15 cellular contexts compared by ENCODE assay signal in the genomic region with DNA sequence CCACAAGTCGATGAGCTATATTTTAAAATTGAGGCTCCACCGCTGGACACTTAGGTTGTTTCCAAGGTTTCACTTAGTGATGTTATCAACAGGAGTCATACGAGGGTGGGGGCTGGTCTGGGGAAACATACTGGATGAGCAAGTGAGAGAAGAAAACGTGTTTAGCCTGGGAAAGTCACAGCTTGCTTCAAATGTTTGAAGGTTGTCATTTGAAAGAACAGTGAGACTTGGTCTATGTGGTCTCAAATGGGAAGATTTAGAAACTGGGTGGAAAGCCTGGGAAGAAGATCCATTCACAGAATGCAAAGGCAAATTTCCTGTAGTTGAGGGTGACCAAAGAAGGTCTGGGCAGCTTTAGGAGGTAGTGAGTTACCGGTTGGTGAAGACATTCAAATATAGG. TPM values are rescaled to one million over a fixed set of nuclear protein-coding genes. Genes with fewer than 3 reads are reported as not detected.
DNase-seq lines count a peak whose midpoint lies in the region; ATAC-seq and TF ChIP-seq lines count a peak whose summit lies in the region.
"Had no signal": no experiment of that assay in that cellular context is flagged by ENCODE, and none has a peak within 500 bp of the region (broad histone marks: within the 10 kb centered on the region; RNA-seq: fewer than 3 reads in every experiment).

No MANE protein-coding gene starts in this region.

- H3K27me3 Mint-ChIP-seq in endodermal cell (ENCODE audit: insufficient read depth), result no peaks in the 10 kb centered on the region

- H3K36me3 Mint-ChIP-seq in endodermal cell (ENCODE audit: low read depth), result no peaks in the 10 kb centered on the region
- H3K36me3 Mint-ChIP-seq: CD4-positive, alpha-beta memory T cell had no signal

- H3K79me2 ChIP-seq in Loucy (ENCODE audit: insufficient read depth, low read length), result no peaks in the 10 kb centered on the region

- TF ChIP-seq EP300 in transverse colon (IDR thresholded peaks at IDR 0.05; ENCODE audit: low read depth), result no peak

- 90 to 91% methylated on average over 5 of the region's 5 CpGs for WGBS in endodermal cell (ENCODE audit: insufficient coverage in 1 of 2, insufficient read length in 1 of 2), 2 experiments
- 74 to 81% methylated on average over 5 of the region's 5 CpGs for WGBS in transverse colon (ENCODE audit: low coverage in 1 of 2), 2 donors

- H3K4me1 ChIP-seq in Loucy (ENCODE audit: insufficient read depth, low read length, poor library complexity, severe bottlenecking) (peaks cover 56% of the 10 kb centered on the region), foreskin keratinocyte (peaks cover 23% of the 10 kb centered on the region), endodermal cell (ENCODE audit: control insufficient read depth, insufficient read depth, low read length) (no peaks in the 10 kb centered on the region), transverse colon (no peaks in the 10 kb centered on the region)
- H3K4me1 ChIP-seq: A549, BE2C had no signal

- peak overlapping the region; percentile 59 for H3K27ac ChIP-seq in foreskin keratinocyte
- H3K27ac ChIP-seq in endodermal cell (ENCODE audit: low read depth, low read length), result no peak overlapping the region
- no peak overlapping the region for H3K27ac ChIP-seq in transverse colon
- H3K27ac ChIP-seq: A549, C4-2B had no signal

- H2AFZ ChIP-seq in Loucy (ENCODE audit: low read length), result no peak overlapping the region

- intact Hi-C loops in transverse colon (cut with DNase I; ENCODE audit: low total_unique reads), result no loop called here

- H3F3A ChIP-seq in Loucy (ENCODE audit: low read depth), result peaks cover 18% of the 10 kb centered on the region; the same call in 1 of the 2 replicates

- H3K4me3 ChIP-seq in Loucy (ENCODE audit: low read length, poor library complexity, severe bottlenecking) (no peak overlapping the region), endodermal cell (ENCODE audit: low read length) (no peak overlapping the region), transverse colon (no peak overlapping the region)
- H3K4me3 ChIP-seq: A549, GM12878 had no signal

- DNase-seq in OCI-M1 (lab: John Stamatoyannopoulos, UW) (peak; percentile 44), dermis blood vessel endothelial cell (peak; percentile 39), foreskin keratinocyte (no peak), endodermal cell (no peak), NCI-H1930 (lab: John Stamatoyannopoulos, UW) (no peak), transverse colon (no peak)
- DNase-seq: BE2C; CD4-positive, alpha-beta memory T cell; HCEC 1CT; HFFc6 had no signal

- in situ Hi-C loops in transverse colon (cut with MboI; ENCODE audit: low pct_ligation_motif_present in 1 of 4, low pct_unique_long_range_greater_than_20kb in 1 of 4, low sequenced_read_pairs in 3 of 4), result loop anchor here in 2 of 4 donors (10.0 kb wide), 1 partner anchor 82 kb away; no protein-coding TSS in a partner anchor

- no peaks in the 10 kb centered on the region for H4K20me1 ChIP-seq in Loucy (ENCODE audit: insufficient read depth, low read length, poor library complexity, severe bottlenecking)

- TF ChIP-seq CTCF in Loucy (conservative IDR thresholded peaks at IDR 0.05; ENCODE audit: low read length), result no peak
- no peak for TF ChIP-seq CTCF in foreskin keratinocyte (conservative IDR thresholded peaks at IDR 0.05)
- TF ChIP-seq CTCF in endodermal cell (conservative IDR thresholded peaks at IDR 0.05), result no peak
- no peak for TF ChIP-seq CTCF in transverse colon (IDR thresholded peaks at IDR 0.05)

- H3K27ac Mint-ChIP-seq in endodermal cell, result no peak overlapping the region
- H3K27ac Mint-ChIP-seq: CD4-positive, alpha-beta memory T cell; HFFc6 had no signal

- H3K9me2 ChIP-seq in Loucy (replicated peaks; ENCODE audit: low read depth, low read length), result no peaks in the 10 kb centered on the region

- peaks cover under 1% of the 10 kb centered on the region for H3K9me3 Mint-ChIP-seq in endodermal cell

- H3K4me3 Mint-ChIP-seq in endodermal cell, result no peak overlapping the region
- H3K4me3 Mint-ChIP-seq: CD4-positive, alpha-beta memory T cell; HFFc6 had no signal

- H3K9me3 ChIP-seq in Loucy (ENCODE audit: insufficient read depth, low read depth, low read length) (no peaks in the 10 kb centered on the region), endodermal cell (ENCODE audit: control insufficient read depth, low read length) (no peaks in the 10 kb centered on the region), transverse colon (no peaks in the 10 kb centered on the region)
- H3K9me3 ChIP-seq: BE2C had no signal

- ATAC-seq in foreskin keratinocyte (no peak), esophagus mucosa (no peak)
- ATAC-seq: A549, GM12878 had no signal

- H3K9ac ChIP-seq in Loucy (ENCODE audit: low read depth, low read length, poor library complexity, severe bottlenecking) (peak overlapping the region; percentile 78), endodermal cell (ENCODE audit: extremely low read depth, low read length, poor library complexity, severe bottlenecking) (no peak overlapping the region)

- H3K4me1 Mint-ChIP-seq in endodermal cell, result no peaks in the 10 kb centered on the region
- H3K4me1 Mint-ChIP-seq: CD4-positive, alpha-beta memory T cell had no signal

- H3K36me3 ChIP-seq in Loucy (ENCODE audit: insufficient read depth, low read length) (no peaks in the 10 kb centered on the region), endodermal cell (ENCODE audit: control insufficient read depth, insufficient read depth, low read length) (no peaks in the 10 kb centered on the region), transverse colon (no peaks in the 10 kb centered on the region)
- H3K36me3 ChIP-seq: BE2C had no signal

- TF ChIP-seq POLR2A in transverse colon (IDR thresholded peaks at IDR 0.05), result no peak

- H3K27me3 ChIP-seq in Loucy (ENCODE audit: insufficient read depth, low read length, poor library complexity, severe bottlenecking), result no peaks in the 10 kb centered on the region
- H3K27me3 ChIP-seq in foreskin keratinocyte, result no peaks in the 10 kb centered on the region
- H3K27me3 ChIP-seq in endodermal cell (ENCODE audit: control insufficient read depth, insufficient read depth, low read length, poor library complexity, severe bottlenecking), result no peaks in the 10 kb centered on the region
- H3K27me3 ChIP-seq in transverse colon, result no peaks in the 10 kb centered on the region
- H3K27me3 ChIP-seq: BE2C had no signal

- H3K4me2 ChIP-seq in Loucy (ENCODE audit: low read depth, low read length, poor library complexity, severe bottlenecking), result peak overlapping the region; percentile 84
- H3K4me2 ChIP-seq: A549 had no signal

RNA-seq across cellular contexts. Expression of gene DYRK1A, which starts 9.9 kb away (rescaled TPM):
- total RNA-seq in dermis blood vessel endothelial cell, result 75.6 and 94.8 TPM in 2 replicates
- 29.0 and 30.1 TPM in 2 replicates for total RNA-seq in foreskin keratinocyte
- polyA plus RNA-seq in foreskin keratinocyte, result 4.9 and 5.5 TPM in 2 replicates
- total RNA-seq in esophagus mucosa, result 32.7 TPM
- 10 to 100 TPM; 73.9 to 75.2 TPM for total RNA-seq in endodermal cell
- polyA plus RNA-seq in endodermal cell (2013, experiment 1 of 2), result 35.8 TPM
- polyA plus RNA-seq in endodermal cell (2013, experiment 2 of 2), result 38.0 TPM
- 100 to 1,000 TPM in 2 of 4 donors, 10 to 100 TPM in 2; 71.5 to 116 (median 90.9) TPM for total RNA-seq in transverse colon

Comparison
In these comparisons a context has a peak if more than half of its experiments do, and no peak if none do; other contexts are left out.
1. DNase-seq: peak in OCI-M1 (single experiment) and dermis blood vessel endothelial cell (single experiment); none in foreskin keratinocyte (0 of 2), endodermal cell (single experiment), NCI-H1930 (0 of 2) and transverse colon (single experiment).